In the genomic region with DNA sequence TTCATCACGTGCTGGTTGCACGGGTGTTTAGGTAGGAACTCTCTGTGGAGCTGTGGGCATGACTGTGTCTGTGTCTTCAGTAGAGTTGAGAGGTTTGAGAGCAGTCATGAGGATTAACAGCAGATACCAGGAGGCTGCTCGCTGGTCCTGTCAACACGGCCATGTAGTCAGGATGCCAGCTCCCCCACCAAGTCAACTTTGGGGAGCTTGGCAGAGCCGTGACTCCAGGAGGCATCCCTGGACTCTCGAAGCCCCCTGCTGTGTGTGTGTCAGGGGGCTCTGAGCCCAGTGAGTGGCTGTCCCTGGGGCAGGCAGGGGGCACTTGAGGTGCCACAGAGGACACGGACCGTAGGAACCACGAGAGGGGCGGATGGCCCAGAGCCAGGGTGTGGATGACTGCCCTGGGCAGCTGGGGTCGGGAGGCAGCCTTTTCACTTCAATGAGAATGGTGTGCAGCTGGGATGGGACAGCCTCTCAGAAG, we compare ENCODE assay signal across 26 cellular contexts. TPM values are rescaled to one million over a fixed set of nuclear protein-coding genes. Genes with fewer than 3 reads are reported as not detected.
DNase-seq lines count a peak whose midpoint lies in the region; ATAC-seq and TF ChIP-seq lines count a peak whose summit lies in the region.
"Had no signal": no experiment of that assay in that cellular context is flagged by ENCODE, and none has a peak within 500 bp of the region (broad histone marks: within the 10 kb centered on the region; RNA-seq: fewer than 3 reads in every experiment).

No MANE protein-coding gene starts in this region.

- peak overlapping the region; percentile 95 for H3K4me2 ChIP-seq in BLaER1
- peak overlapping the region; percentile 92 for H3K4me2 ChIP-seq in OCI-LY3 (ENCODE audit: low read length)
- H3K4me2 ChIP-seq: neural progenitor cell had no signal

- H3K27me3 ChIP-seq in BLaER1 (no peaks in the 10 kb centered on the region), OCI-LY3 (ENCODE audit: low read depth, low read length) (no peaks in the 10 kb centered on the region), upper lobe of right lung (no peaks in the 10 kb centered on the region)
- H3K27me3 ChIP-seq: body of pancreas, neural progenitor cell, right lobe of liver had no signal

- H2AFZ ChIP-seq in OCI-LY3 (ENCODE audit: low read depth, low read length), result no peak overlapping the region
- H2AFZ ChIP-seq: neural progenitor cell had no signal

- peaks cover 50% of the 10 kb centered on the region for H3K79me2 ChIP-seq in OCI-LY3 (ENCODE audit: low read length)

- H3K4me1 ChIP-seq in BLaER1 (peaks cover 96% of the 10 kb centered on the region), OCI-LY3 (ENCODE audit: low read length) (peaks cover 87% of the 10 kb centered on the region), upper lobe of right lung (peaks cover 23% of the 10 kb centered on the region)
- H3K4me1 ChIP-seq: adrenal gland, HAP-1, right lobe of liver had no signal

- H3K27ac ChIP-seq in BLaER1 (peak overlapping the region; percentile 56; the same call in 1 of the 2 replicates), OCI-LY3 (ENCODE audit: low read length) (peak overlapping the region; percentile 97), upper lobe of right lung (no peak overlapping the region)
- H3K27ac ChIP-seq: adrenal gland, body of pancreas, neural progenitor cell, right lobe of liver, thoracic aorta, VCaP had no signal

- peak overlapping the region in 5 of 7 donors; percentile 18 to 75 (median 60) for H3K27ac Mint-ChIP-seq in CD14-positive monocyte
- H3K27ac Mint-ChIP-seq in naive B cell, result peak overlapping the region; percentile 57 to 99 (median 79)
- H3K27ac Mint-ChIP-seq: neural progenitor cell had no signal

- no peaks in the 10 kb centered on the region for H3K36me3 ChIP-seq in BLaER1
- H3K36me3 ChIP-seq in OCI-LY3 (replicated peaks; ENCODE audit: low read depth, low read length), result peaks cover 18% of the 10 kb centered on the region
- H3K36me3 ChIP-seq in upper lobe of right lung, result no peaks in the 10 kb centered on the region
- H3K36me3 ChIP-seq: adrenal gland, HAP-1, neural progenitor cell, right lobe of liver, thoracic aorta had no signal

- peaks cover 0 to 2% (median 0%) of the 10 kb centered on the region in 7 donors for H3K9me3 Mint-ChIP-seq in CD14-positive monocyte
- no peaks in the 10 kb centered on the region for H3K9me3 Mint-ChIP-seq in naive B cell
- H3K9me3 Mint-ChIP-seq: neural progenitor cell had no signal

- no peak for TF ChIP-seq CTCF in CD14-positive monocyte (IDR thresholded peaks at IDR 0.05)
- no peak for TF ChIP-seq CTCF in OCI-LY3 (IDR thresholded peaks at IDR 0.05; ENCODE audit: low read depth, low read length)
- TF ChIP-seq CTCF in upper lobe of right lung (IDR thresholded peaks at IDR 0.05), result no peak

- H3K9ac ChIP-seq in BLaER1 (no peak overlapping the region), OCI-LY3 (ENCODE audit: low read length) (peak overlapping the region; percentile 90; the same call in 1 of the 2 replicates)
- H3K9ac ChIP-seq: neural progenitor cell had no signal

- H4K20me1 ChIP-seq in BLaER1 (no peaks in the 10 kb centered on the region), OCI-LY3 (ENCODE audit: insufficient read depth, low read length) (no peaks in the 10 kb centered on the region)

- H3K4me3 ChIP-seq in BLaER1 (no peak overlapping the region), OCI-LY3 (ENCODE audit: low read length) (peak overlapping the region; percentile 82; the same call in 1 of the 2 replicates), upper lobe of right lung (no peak overlapping the region)
- H3K4me3 ChIP-seq: adrenal gland, body of pancreas, HAP-1, lung, neural progenitor cell, right lobe of liver, thoracic aorta had no signal

- no peak for ATAC-seq in naive B cell (ENCODE audit: low read depth in 2 of 2)
- no peak for ATAC-seq in esophagus mucosa
- no peak for ATAC-seq in upper lobe of right lung
- ATAC-seq in GM21576 (IDR thresholded peaks at IDR 0.05; ENCODE audit: unreplicated experiment), result no peak
- ATAC-seq: body of pancreas; Panc1; right lobe of liver; stimulated activated naive CD8-positive, alpha-beta T cell treated with anti-CD3 and anti-CD28 coated beads, Interleukin-15, Interleukin-2, amounts not matched to agents 100 U/mL and 50 U/mL, for 24 hours had no signal

- DNase-seq in CD14-positive monocyte (ENCODE audit: low spot score) (peak; percentile 42), naive B cell (no peak), upper lobe of right lung (no peak)
- no peak for DNase-seq in stimulated activated CD4-positive, alpha-beta T cell treated with anti-CD3 and anti-CD28 coated beads, Interleukin-4, amount 100 ng/mL, for 4 hours
- DNase-seq: activated CD4-positive, alpha-beta T cell treated with anti-CD3 and anti-CD28 coated beads, Interleukin-2, amount 50 U/mL, for 1 hour; activated effector memory CD4-positive, alpha-beta T cell treated with anti-CD3 and anti-CD28 coated beads, Interleukin-2, amount 50 U/mL, for 16 hours; adrenal gland; body of pancreas; GF-D8; NCI-H1092 treated with DMSO at 0.1 percent for 48 hours; NCI-H1930; NCI-H526; SIG-M5 had no signal

- H3K36me3 Mint-ChIP-seq in CD14-positive monocyte, result peaks cover 4 to 5% of the 10 kb centered on the region in 2 donors
- H3K36me3 Mint-ChIP-seq in naive B cell, result no peaks in the 10 kb centered on the region
- H3K36me3 Mint-ChIP-seq: neural progenitor cell had no signal

- peaks cover 0 to 9% (median 5%) of the 10 kb centered on the region in 3 donors for H3K27me3 Mint-ChIP-seq in CD14-positive monocyte (ENCODE audit: low read depth in 3 of 3)
- no peaks in the 10 kb centered on the region for H3K27me3 Mint-ChIP-seq in naive B cell

- H3K4me1 Mint-ChIP-seq in CD14-positive monocyte (peaks cover 66% of the 10 kb centered on the region), naive B cell (peaks cover 55 to 67% (median 65%) of the 10 kb centered on the region in 3 donors)

- H3K9me3 ChIP-seq in BLaER1 (no peaks in the 10 kb centered on the region), OCI-LY3 (ENCODE audit: insufficient read depth, low read length) (no peaks in the 10 kb centered on the region), upper lobe of right lung (no peaks in the 10 kb centered on the region)
- H3K9me3 ChIP-seq: adrenal gland, body of pancreas, HAP-1, right lobe of liver, thoracic aorta had no signal

- H3K4me3 Mint-ChIP-seq in CD14-positive monocyte (no peak overlapping the region), naive B cell (peak overlapping the region in 2 of 8 donors; percentile 23 to 33)
- H3K4me3 Mint-ChIP-seq: neural progenitor cell had no signal

- intact Hi-C loops in CD14-positive monocyte (cut with micrococcal nuclease) (loop anchor here in 1 of 2 donors (5.0 kb wide), 1 partner anchor 410 kb away; no protein-coding TSS in a partner anchor), upper lobe of right lung (cut with DNase I) (no loop called here)

RNA-seq across cellular contexts. Expression of gene GPR132, which starts 7.2 kb away (rescaled TPM):
- 10 to 100 TPM in 1 of 2 donors, 1 to 10 TPM in 1; 6.3 to 13.0 TPM for polyA plus RNA-seq in CD14-positive monocyte
- polyA plus RNA-seq in naive B cell (ENCODE audit: low read depth in 6 of 6), result 10 to 100 TPM in 4 of 6 donors, 1 to 10 TPM in 2; 8.2 to 33.0 (median 10.8) TPM
- 0.36 TPM for total RNA-seq in esophagus mucosa
- 6.7 TPM for total RNA-seq in upper lobe of right lung
- total RNA-seq: M059J had no signal

RNA-seq across cellular contexts. Expression of gene CDCA4, which starts 51.5 kb away (rescaled TPM):
- polyA plus RNA-seq in CD14-positive monocyte (10 to 100 TPM in 1 of 2 donors, 1 to 10 TPM in 1; 8.6 to 12.0 TPM), naive B cell (ENCODE audit: low read depth in 6 of 6) (10 to 100 TPM in 1 of 6 donors, 1 to 10 TPM in 5; 4.6 to 11.9 (median 6.7) TPM)
- total RNA-seq in esophagus mucosa (21.8 TPM), upper lobe of right lung (4.1 TPM)
